14 cellular contexts compared by ENCODE assay signal in the genomic region with DNA sequence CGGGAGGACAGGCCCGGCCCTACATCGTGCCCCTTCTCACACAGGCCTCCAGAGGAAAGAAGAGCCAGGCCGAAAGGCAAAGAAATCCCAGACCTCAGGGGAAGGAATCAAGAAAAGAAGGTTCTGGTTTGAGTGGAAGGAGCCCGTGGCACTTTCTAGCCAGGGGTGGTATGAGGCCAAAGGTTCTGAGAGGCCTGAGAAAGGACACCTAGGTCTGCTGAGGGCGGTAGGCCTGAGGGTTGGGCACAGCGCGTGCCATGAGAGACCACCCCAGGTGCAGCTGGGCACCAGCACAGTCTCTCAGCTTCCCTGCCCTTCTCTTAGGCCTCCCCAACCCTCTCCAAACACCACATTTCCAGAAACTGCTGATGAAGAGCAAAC.
DNase-seq lines count a peak whose midpoint lies in the region; ATAC-seq lines count a peak whose summit lies in the region.
"Had no signal": no experiment of that assay in that cellular context is flagged by ENCODE, and none has a peak within 500 bp of the region (broad histone marks: within the 10 kb centered on the region; RNA-seq: fewer than 3 reads in every experiment).

No MANE protein-coding gene starts in this region.

- H3K27ac Mint-ChIP-seq in immature natural killer cell = peak overlapping the region; percentile 55 to 91 (median 83)

- peaks cover 0 to 16% of the 10 kb centered on the region in 2 donors for H3K4me1 Mint-ChIP-seq in immature natural killer cell

- H3K9me3 ChIP-seq in BLaER1 (peaks cover 27% of the 10 kb centered on the region), SJSA1 (replicated peaks) (peaks cover 3% of the 10 kb centered on the region; the same call in 1 of the 2 replicates)

- H3K9ac ChIP-seq in BLaER1 (peak overlapping the region; percentile 73), rectal smooth muscle tissue (ENCODE audit: low read length) (no peak overlapping the region)

- peaks cover 69% of the 10 kb centered on the region for H3K4me1 ChIP-seq in BLaER1
- H3K4me1 ChIP-seq in SJSA1 (replicated peaks) = peaks cover 20% of the 10 kb centered on the region
- peaks cover 26% of the 10 kb centered on the region for H3K4me1 ChIP-seq in rectal smooth muscle tissue (ENCODE audit: control insufficient read depth, insufficient read depth, low read length)

- peak overlapping the region; percentile 47 to 71 (median 67) for H3K4me3 Mint-ChIP-seq in immature natural killer cell

- H4K20me1 ChIP-seq in BLaER1 = no peaks in the 10 kb centered on the region

- 0 out of 2 replicates have a peak overlapping the region, but pooled peaks have one; percentile 19 for H3K4me3 ChIP-seq in BLaER1
- no peak overlapping the region for H3K4me3 ChIP-seq in SJSA1
- H3K4me3 ChIP-seq in rectal smooth muscle tissue (ENCODE audit: low read length) = peak overlapping the region; percentile 16
- H3K4me3 ChIP-seq: GM12878 had no signal

- H3K36me3 Mint-ChIP-seq in immature natural killer cell = peaks cover 0 to 8% (median 4%) of the 10 kb centered on the region in 3 donors

- H3K36me3 ChIP-seq in BLaER1 (peaks cover 14% of the 10 kb centered on the region), SJSA1 (no peaks in the 10 kb centered on the region), rectal smooth muscle tissue (ENCODE audit: control insufficient read depth, insufficient read depth, low read length) (no peaks in the 10 kb centered on the region)

- H3K27me3 ChIP-seq in BLaER1 (no peaks in the 10 kb centered on the region), SJSA1 (replicated peaks) (no peaks in the 10 kb centered on the region), rectal smooth muscle tissue (ENCODE audit: control insufficient read depth, insufficient read depth, low read length) (no peaks in the 10 kb centered on the region)

- peak overlapping the region; percentile 88 for H3K4me2 ChIP-seq in BLaER1

- peaks cover 0 to 5% (median under 1%) of the 10 kb centered on the region in 6 donors for H3K9me3 Mint-ChIP-seq in immature natural killer cell

- no peaks in the 10 kb centered on the region for H3K27me3 Mint-ChIP-seq in immature natural killer cell (ENCODE audit: low read depth in 3 of 3)

- DNase-seq in SJSA1 (ENCODE audit: low read depth in 1 of 2, low spot score in 2 of 2) (no peak), immature natural killer cell (no peak), NCI-H82 (lab: John Stamatoyannopoulos, UW) (no peak), NCI-H1105 (lab: John Stamatoyannopoulos, UW) (no peak)
- no peak for DNase-seq in stimulated activated CD4-positive, alpha-beta T cell treated with anti-CD3 and anti-CD28 coated beads, Interleukin-4, amount 100 ng/mL, for 1 hour
- DNase-seq: activated effector memory CD4-positive, alpha-beta T cell treated with Interleukin-2 at 50 U/mL for 16 hours; COR-L47; erythroblast; NK-92 treated with Interleukin-12 subunit alpha and Interleukin-12 subunit beta, amount 100 ng/mL, for 24 hours; stimulated activated CD4-positive, alpha-beta T cell treated with anti-CD3 and anti-CD28 coated beads, Interleukin-4, amount 100 ng/mL, for 4 hours had no signal

- ATAC-seq in GM21423 (IDR thresholded peaks at IDR 0.05; ENCODE audit: unreplicated experiment) = no peak
- ATAC-seq: GM12878 had no signal

- H3K27ac ChIP-seq in BLaER1 = peak overlapping the region; percentile 94
- H3K27ac ChIP-seq in SJSA1 = peak overlapping the region; percentile 38
- H3K27ac ChIP-seq in rectal smooth muscle tissue (ENCODE audit: low read depth, low read length) = peak overlapping the region; percentile 85

Comparison
In these comparisons a context has a peak if more than half of its experiments do, and no peak if none do; other contexts are left out.
1. H3K27ac ChIP-seq: peak in every context shown above with its lines; median percentile 94 in BLaER1; 85 in rectal smooth muscle tissue; 38 in SJSA1.